ENCODE assay signal across 10 cellular contexts in the genomic region with DNA sequence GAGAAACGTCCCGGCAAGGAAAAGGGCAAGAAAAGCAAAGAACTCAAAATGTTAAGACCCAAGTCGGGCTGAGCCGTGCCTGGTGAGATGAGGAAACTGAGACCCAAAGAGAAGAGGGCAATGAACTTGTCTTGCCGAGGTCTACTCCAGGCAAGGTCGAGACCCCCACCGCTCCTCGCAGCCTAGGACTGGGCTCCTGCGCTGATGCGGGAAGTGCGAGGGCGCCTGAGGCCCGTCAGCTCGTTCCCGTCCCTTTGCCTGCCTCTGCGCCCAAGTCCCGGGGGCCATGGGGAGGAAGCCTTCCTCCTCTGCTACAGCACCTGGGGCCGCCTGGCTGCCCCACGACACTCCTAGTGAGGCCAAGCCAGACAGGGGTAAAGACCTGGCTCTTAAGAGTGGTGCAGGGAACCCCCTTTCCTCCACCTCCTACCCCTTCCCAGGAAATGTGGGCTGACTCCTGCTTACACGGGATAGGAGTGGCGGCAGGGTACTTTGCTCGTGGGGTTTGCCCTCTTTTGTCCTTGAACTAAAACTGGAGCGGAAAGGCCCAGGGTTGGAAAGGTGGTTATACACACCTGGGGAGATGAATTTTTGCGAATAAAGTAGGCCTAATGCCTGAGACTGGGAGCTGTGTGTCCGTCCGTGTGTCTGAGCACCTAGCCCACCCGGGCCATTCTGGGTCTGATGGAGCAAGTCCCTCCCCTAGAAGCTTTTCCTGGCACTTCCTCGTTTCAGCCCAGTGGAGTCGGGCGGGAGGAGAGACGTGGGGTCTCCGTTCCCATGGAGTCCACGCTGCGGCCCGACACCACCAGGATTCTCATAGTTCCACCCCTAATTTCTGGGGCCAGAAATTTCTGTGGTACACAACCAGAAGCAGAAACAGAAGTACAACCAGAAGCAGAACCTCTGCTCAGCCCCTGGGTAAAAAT. TPM values are rescaled to one million over a fixed set of nuclear protein-coding genes. Genes with fewer than 3 reads are reported as not detected.
A peak's percentile ranks its signal among the peaks of the same experiment; 100 is the strongest.
DNase-seq lines count a peak whose midpoint lies in the region; ATAC-seq and TF ChIP-seq lines count a peak whose summit lies in the region.
"Had no signal": no experiment of that assay in that cellular context is flagged by ENCODE, and none has a peak within 500 bp of the region (broad histone marks: within the 10 kb centered on the region; RNA-seq: fewer than 3 reads in every experiment).

No MANE protein-coding gene starts in this region.

- no peaks in the 10 kb centered on the region for H3K36me3 ChIP-seq in mucosa of descending colon (ENCODE audit: low read depth)

- no peaks in the 10 kb centered on the region for H3K9me3 Mint-ChIP-seq in activated T-cell treated with anti-CD3 and anti-CD28 coated beads, Interleukin-2, amount 50 U/mL, for 4 hours
- no peaks in the 10 kb centered on the region for H3K9me3 Mint-ChIP-seq in activated naive CD8-positive, alpha-beta T cell treated with anti-CD3 and anti-CD28 coated beads, Interleukin-2, amount 10 ng/mL, durations not matched to agents 7 days and 5 days
- H3K9me3 Mint-ChIP-seq in stimulated activated naive B cell treated with anti-CD40 and anti-IgM and Interleukin-4, amounts not matched to agents 10 μg/mL and 1 μg/mL and 100 μg/mL, for 72 hours, result no peaks in the 10 kb centered on the region

- no peak overlapping the region for H3K27ac Mint-ChIP-seq in activated naive CD8-positive, alpha-beta T cell treated with anti-CD3 and anti-CD28 coated beads, Interleukin-2, amount 10 ng/mL, durations not matched to agents 7 days and 5 days
- peak overlapping the region; percentile 47 for H3K27ac Mint-ChIP-seq in stimulated activated naive B cell treated with anti-CD40 and anti-IgM and Interleukin-4, amounts not matched to agents 10 μg/mL and 1 μg/mL and 100 μg/mL, for 72 hours

- no peaks in the 10 kb centered on the region for H3K9me3 ChIP-seq in mucosa of descending colon

- TF ChIP-seq CTCF in mucosa of descending colon (IDR thresholded peaks at IDR 0.05), result no peak

- peak overlapping the region; percentile 77 for H3K4me3 Mint-ChIP-seq in activated T-cell treated with anti-CD3 and anti-CD28 coated beads, Interleukin-2, amount 50 U/mL, for 4 hours
- peak overlapping the region; percentile 82 for H3K4me3 Mint-ChIP-seq in activated naive CD8-positive, alpha-beta T cell treated with anti-CD3 and anti-CD28 coated beads, Interleukin-2, amount 10 ng/mL, durations not matched to agents 7 days and 5 days
- H3K4me3 Mint-ChIP-seq in stimulated activated naive B cell treated with anti-CD40 and anti-IgM and Interleukin-4, amounts not matched to agents 10 μg/mL and 1 μg/mL and 100 μg/mL, for 72 hours, result peak overlapping the region; percentile 87 to 88

- H3K4me1 Mint-ChIP-seq in activated T-cell treated with anti-CD3 and anti-CD28 coated beads, Interleukin-2, amount 50 U/mL, for 4 hours (ENCODE audit: low read depth), result peaks cover 14% of the 10 kb centered on the region
- peaks cover 8% of the 10 kb centered on the region for H3K4me1 Mint-ChIP-seq in activated naive CD8-positive, alpha-beta T cell treated with anti-CD3 and anti-CD28 coated beads, Interleukin-2, amount 10 ng/mL, durations not matched to agents 7 days and 5 days
- peaks cover 13 to 20% of the 10 kb centered on the region in 2 donors for H3K4me1 Mint-ChIP-seq in stimulated activated naive B cell treated with anti-CD40 and anti-IgM and Interleukin-4, amounts not matched to agents 10 μg/mL and 1 μg/mL and 100 μg/mL, for 72 hours

- ATAC-seq in activated T-cell treated with anti-CD3 and anti-CD28 coated beads, Interleukin-2, amount 50 U/mL, for 4 hours, result no peak
- no peak for ATAC-seq in activated naive CD8-positive, alpha-beta T cell treated with anti-CD3 and anti-CD28 coated beads, Interleukin-2, amount 10 ng/mL, durations not matched to agents 7 days and 5 days (ENCODE audit: low read depth)
- no peak for ATAC-seq in stimulated activated naive B cell treated with anti-CD40 and anti-IgM and Interleukin-4, amounts not matched to agents 10 μg/mL and 1 μg/mL and 100 μg/mL, for 72 hours (replicated peaks)
- ATAC-seq in mucosa of descending colon, result no peak

- peaks cover 26% of the 10 kb centered on the region for H3K4me1 ChIP-seq in mucosa of descending colon (ENCODE audit: low read depth)

- POLR2A ChIA-PET in activated naive CD8-positive, alpha-beta T cell treated with anti-CD3 and anti-CD28 coated beads, Interleukin-2, amount 10 ng/mL, durations not matched to agents 7 days and 5 days (lab: Charles Lee), result no interaction called here

- no peaks in the 10 kb centered on the region for H3K36me3 Mint-ChIP-seq in activated T-cell treated with anti-CD3 and anti-CD28 coated beads, Interleukin-2, amount 50 U/mL, for 4 hours (ENCODE audit: insufficient read depth)
- peaks cover 3% of the 10 kb centered on the region for H3K36me3 Mint-ChIP-seq in activated naive CD8-positive, alpha-beta T cell treated with anti-CD3 and anti-CD28 coated beads, Interleukin-2, amount 10 ng/mL, durations not matched to agents 7 days and 5 days
- peaks cover 3% of the 10 kb centered on the region in 2 donors for H3K36me3 Mint-ChIP-seq in stimulated activated naive B cell treated with anti-CD40 and anti-IgM and Interleukin-4, amounts not matched to agents 10 μg/mL and 1 μg/mL and 100 μg/mL, for 72 hours

- intact Hi-C loops in mucosa of descending colon (cut with DNase I, micrococcal nuclease), result no loop called here

- DNase-seq in activated T-cell treated with anti-CD3 and anti-CD28 coated beads, Interleukin-2, amount 50 U/mL, for 4 hours, result no peak
- no peak for DNase-seq in activated T-cell treated with anti-CD3 and anti-CD28 coated beads, Interleukin-2, amount 50 U/mL, for 1 hour
- no peak for DNase-seq in activated naive CD8-positive, alpha-beta T cell treated with anti-CD3 and anti-CD28 coated beads, Interleukin-2, amount 10 ng/mL, durations not matched to agents 7 days and 5 days
- DNase-seq in iPS-NIHi11 (ENCODE audit: low spot score), result peak; percentile 52
- no peak for DNase-seq in stimulated activated naive B cell treated with anti-CD40 and anti-IgM and Interleukin-4, amounts not matched to agents 10 μg/mL and 1 μg/mL and 100 μg/mL, for 72 hours
- no peak for DNase-seq in NOMO-1 treated with DMSO at 0.1 percent for 48 hours (lab: John Stamatoyannopoulos, UW; ENCODE audit: unreplicated experiment)
- no peak for DNase-seq in mucosa of descending colon
- DNase-seq in T1000 (lab: John Stamatoyannopoulos, UW), result no peak
- DNase-seq: activated CD4-positive, alpha-beta T cell treated with anti-CD3 and anti-CD28 coated beads, Interleukin-2, amount 50 U/mL, for 1 hour had no signal

- H3K4me3 ChIP-seq in mucosa of descending colon, result no peak overlapping the region

- peaks cover 61% of the 10 kb centered on the region for H3K27me3 Mint-ChIP-seq in activated T-cell treated with anti-CD3 and anti-CD28 coated beads, Interleukin-2, amount 50 U/mL, for 4 hours (ENCODE audit: low read depth)
- H3K27me3 Mint-ChIP-seq in activated naive CD8-positive, alpha-beta T cell treated with anti-CD3 and anti-CD28 coated beads, Interleukin-2, amount 10 ng/mL, durations not matched to agents 7 days and 5 days, result peaks cover 73% of the 10 kb centered on the region
- H3K27me3 Mint-ChIP-seq in stimulated activated naive B cell treated with anti-CD40 and anti-IgM and Interleukin-4, amounts not matched to agents 10 μg/mL and 1 μg/mL and 100 μg/mL, for 72 hours, result peaks cover 59 to 70% of the 10 kb centered on the region in 2 donors

RNA-seq across cellular contexts. Expression of a gene that starts 1.1 kb away (rescaled TPM):
- not detected for total RNA-seq in activated T-cell treated with anti-CD3 and anti-CD28 coated beads, Interleukin-2, amount 50 U/mL, for 4 hours
- not detected for total RNA-seq in activated naive CD8-positive, alpha-beta T cell treated with anti-CD3 and anti-CD28 coated beads, Interleukin-2, amount 10 ng/mL, durations not matched to agents 7 days and 5 days
- total RNA-seq in mucosa of descending colon, result under 1 TPM; 0.12 to 0.29 (median 0.19) TPM
- total RNA-seq: left lobe of liver had no signal

RNA-seq across cellular contexts. Expression of a gene that starts 38.7 kb away (rescaled TPM):
- total RNA-seq in activated T-cell treated with anti-CD3 and anti-CD28 coated beads, Interleukin-2, amount 50 U/mL, for 4 hours, result 10 to 100 TPM; 22.7 to 32.1 (median 26.3) TPM
- 10 to 100 TPM; 27.2 to 27.8 TPM for total RNA-seq in activated naive CD8-positive, alpha-beta T cell treated with anti-CD3 and anti-CD28 coated beads, Interleukin-2, amount 10 ng/mL, durations not matched to agents 7 days and 5 days
- total RNA-seq in mucosa of descending colon, result 10 to 100 TPM; 15.5 to 31.9 (median 23.9) TPM
